ENCODE assay signal across 14 cellular contexts in the genomic region with DNA sequence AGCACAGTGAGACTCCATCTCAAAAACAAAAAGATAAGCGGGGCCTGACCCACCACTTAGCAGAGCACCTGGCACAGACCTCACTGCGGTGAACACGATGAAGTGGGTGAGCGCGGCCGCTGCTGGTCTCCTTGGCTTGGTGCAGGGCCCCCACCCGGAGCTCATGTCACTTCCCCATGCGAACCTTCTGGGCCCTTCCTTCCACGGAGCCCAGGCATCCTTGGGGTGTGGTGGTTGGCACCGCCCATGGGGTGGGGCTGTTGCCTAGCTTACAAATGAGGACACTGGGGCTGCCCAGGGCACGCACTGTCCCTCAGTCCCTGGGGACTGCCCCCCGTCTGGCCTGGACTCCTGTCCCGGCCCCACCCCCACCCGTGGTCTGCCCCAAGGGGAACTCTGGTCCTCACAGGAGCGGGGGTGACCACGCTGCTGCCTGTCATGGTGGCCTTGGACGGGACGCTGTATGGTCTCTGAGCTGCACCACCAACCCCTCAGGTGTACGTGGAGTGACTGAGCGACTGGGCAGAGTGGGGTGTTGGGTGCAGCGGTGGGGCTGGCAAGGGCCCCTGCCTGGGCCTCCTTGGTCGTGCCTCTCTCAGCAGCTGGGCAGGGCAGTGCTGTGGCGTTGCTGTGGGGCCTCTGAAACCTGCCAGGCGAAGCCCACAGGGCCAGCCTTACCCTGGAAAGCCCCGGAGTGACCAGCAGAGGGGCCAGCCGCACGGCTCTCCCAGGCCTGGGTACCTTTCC. TPM values are rescaled to one million over a fixed set of nuclear protein-coding genes. Genes with fewer than 3 reads are reported as not detected.
A peak's percentile ranks its signal among the peaks of the same experiment; 100 is the strongest.
DNase-seq lines count a peak whose midpoint lies in the region; ATAC-seq and TF ChIP-seq lines count a peak whose summit lies in the region.
"Had no signal": no experiment of that assay in that cellular context is flagged by ENCODE, and none has a peak within 500 bp of the region (broad histone marks: within the 10 kb centered on the region; RNA-seq: fewer than 3 reads in every experiment).

No MANE protein-coding gene starts in this region.

- TF ChIP-seq EP300 in SK-N-SH (IDR thresholded peaks at IDR 0.05; ENCODE audit: borderline replicate concordance in 1 of 2, low read depth in 1 of 2, low read length in 1 of 2): no peak

- H3K9me3 Mint-ChIP-seq in naive B cell: no peaks in the 10 kb centered on the region
- H3K9me3 Mint-ChIP-seq: GM23338 had no signal

- peak overlapping the region in 7 of 8 donors; percentile 36 to 75 (median 47) for H3K4me3 Mint-ChIP-seq in naive B cell
- H3K4me3 Mint-ChIP-seq: GM23338 had no signal

- H3K4me1 ChIP-seq in colonic mucosa: peaks cover 12% of the 10 kb centered on the region
- H3K4me1 ChIP-seq in SK-N-SH (ENCODE audit: control insufficient read depth in 1 of 2, insufficient read depth in 2 of 2, low read depth in 1 of 2, low read length in 1 of 2): peaks cover 8 to 44% of the 10 kb centered on the region in 2 experiments; a peak in 2 of 4 replicates

- H3K4me3 ChIP-seq in colonic mucosa (no peak overlapping the region), SK-N-SH (ENCODE audit: low read depth in 2 of 2, low read length in 1 of 2) (no peak overlapping the region)
- H3K4me3 ChIP-seq: GM23338, hepatocyte had no signal

- WGBS in SK-N-SH (ENCODE audit: low lambda C conversion rate): 88% methylated on average over 16 of the region's 27 CpGs

- no peak overlapping the region for H3K4me2 ChIP-seq in SK-N-SH
- H3K4me2 ChIP-seq: GM23338 had no signal

- H3K9me3 ChIP-seq in colonic mucosa (no peaks in the 10 kb centered on the region), SK-N-SH (no peaks in the 10 kb centered on the region)

- H3K27me3 Mint-ChIP-seq in naive B cell: no peaks in the 10 kb centered on the region

- H3K4me1 Mint-ChIP-seq in naive B cell: peaks cover 42 to 71% (median 47%) of the 10 kb centered on the region in 3 donors

- no peaks in the 10 kb centered on the region for H3K36me3 Mint-ChIP-seq in naive B cell

- no peak for TF ChIP-seq RAD21 in SK-N-SH (IDR thresholded peaks at IDR 0.05; ENCODE audit: low read length)

- peak overlapping the region; percentile 72 for H3K27ac ChIP-seq in 22Rv1
- no peak overlapping the region for H3K27ac ChIP-seq in colonic mucosa
- H3K27ac ChIP-seq in SK-N-SH (ENCODE audit: low read depth in 2 of 2, low read length in 1 of 2): peak overlapping the region in 1 of 2 experiments; percentile 40; a peak in 1 of 4 replicates

- CTCF ChIA-PET in SK-N-SH (lab: Yijun Ruan, JAX): interaction anchor here (0.6 to 2.3 kb wide), 4 partner anchors 18 to 91 kb away, joined by 3 to 9 read pairs (median 6); no protein-coding TSS in a partner anchor

- peak; percentile 37 for DNase-seq in NOMO-1 treated with DMSO at 0.1 percent for 48 hours (lab: John Stamatoyannopoulos, UW; ENCODE audit: unreplicated experiment)
- DNase-seq in colonic mucosa: peak; percentile 56
- DNase-seq in naive B cell: peak; percentile 50
- DNase-seq in effector CD4-positive, alpha-beta T cell: no peak
- no peak for DNase-seq in NCI-H128 (lab: John Stamatoyannopoulos, UW; ENCODE audit: unreplicated experiment)
- no peak for DNase-seq in DMS53 treated with DMSO at 0.1 percent for 48 hours (lab: John Stamatoyannopoulos, UW; ENCODE audit: unreplicated experiment)
- DNase-seq in SK-N-SH: no peak
- DNase-seq: activated CD4-positive, CD25-positive, alpha-beta regulatory T cell; activated effector memory CD4-positive, alpha-beta T cell treated with anti-CD3 and anti-CD28 coated beads, Interleukin-2, amount 50 U/mL, for 16 hours; Karpas-422; NCI-H2171 treated with DMSO at 0.1 percent for 48 hours had no signal

- H3K36me3 ChIP-seq in colonic mucosa: no peaks in the 10 kb centered on the region
- peaks cover 0 to 2% of the 10 kb centered on the region in 2 experiments for H3K36me3 ChIP-seq in SK-N-SH (replicated peaks in 1 of 2; ENCODE audit: control insufficient read depth in 1 of 2, insufficient read depth in 2 of 2, low read length in 1 of 2)

- H3K27me3 ChIP-seq in colonic mucosa (no peaks in the 10 kb centered on the region), SK-N-SH (ENCODE audit: insufficient read depth) (no peaks in the 10 kb centered on the region)
- H3K27me3 ChIP-seq: hepatocyte had no signal

- ATAC-seq in naive B cell (ENCODE audit: low read depth in 2 of 2): peak; percentile 71 to 84
- ATAC-seq: GM23338 had no signal

- no peak overlapping the region for H3K9ac ChIP-seq in colonic mucosa (ENCODE audit: low read depth in 2 of 2, low read length in 2 of 2)
- no peak overlapping the region for H3K9ac ChIP-seq in SK-N-SH

- no peaks in the 10 kb centered on the region for H3F3A ChIP-seq in SK-N-SH (replicated peaks; ENCODE audit: insufficient read depth)

- no peak overlapping the region for H2AFZ ChIP-seq in SK-N-SH (ENCODE audit: low read depth)
- H2AFZ ChIP-seq: GM23338, hepatocyte had no signal

- POLR2A ChIA-PET in SK-N-SH (lab: Yijun Ruan, JAX): no interaction called here

- H3K27ac Mint-ChIP-seq in naive B cell: peak overlapping the region in 5 of 6 donors; percentile 59 to 90 (median 73)
- H3K27ac Mint-ChIP-seq: GM23338 had no signal

- intact Hi-C loops in colonic mucosa (cut with DNase I): no loop called here

- H4K20me1 ChIP-seq in SK-N-SH (ENCODE audit: insufficient read depth): peaks cover 77% of the 10 kb centered on the region

- H3K9me2 ChIP-seq in SK-N-SH: no peaks in the 10 kb centered on the region

- TF ChIP-seq CTCF in 22Rv1 (IDR thresholded peaks at IDR 0.05) (no peak), colonic mucosa (IDR thresholded peaks at IDR 0.05) (no peak), SK-N-SH (IDR thresholded peaks at IDR 0.05) (no peak)

- peaks cover 52% of the 10 kb centered on the region for H3K79me2 ChIP-seq in SK-N-SH (ENCODE audit: insufficient read depth)

TF ChIP-seq in SK-N-SH, 30 proteins besides CTCF, POLR2A, EP300 and RAD21:
- TF ChIP-seq CHD2 (IDR thresholded peaks at IDR 0.05; ENCODE audit: low read length, partially characterized antibody) (no peak), GABPA (IDR thresholded peaks at IDR 0.05; ENCODE audit: low read depth) (no peak), FOXM1 (IDR thresholded peaks at IDR 0.05; ENCODE audit: low read depth) (no peak), MEF2A (IDR thresholded peaks at IDR 0.05; ENCODE audit: borderline replicate concordance, low read depth) (no peak), RCOR1 (IDR thresholded peaks at IDR 0.05; ENCODE audit: low read length) (no peak), NFIC (IDR thresholded peaks at IDR 0.05; ENCODE audit: borderline replicate concordance) (no peak), NRF1 (IDR thresholded peaks at IDR 0.05; ENCODE audit: low read depth, low read length) (no peak), JUND (IDR thresholded peaks at IDR 0.05) (no peak), RXRA (IDR thresholded peaks at IDR 0.05; ENCODE audit: borderline replicate concordance, low read depth) (no peak)
- TF ChIP-seq, protein P1, sequence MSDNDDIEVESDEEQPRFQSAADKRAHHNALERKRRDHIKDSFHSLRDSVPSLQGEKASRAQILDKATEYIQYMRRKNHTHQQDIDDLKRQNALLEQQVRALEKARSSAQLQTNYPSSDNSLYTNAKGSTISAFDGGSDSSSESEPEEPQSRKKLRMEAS (IDR thresholded peaks at IDR 0.05; ENCODE audit: low read depth): no peak

RNA-seq across cellular contexts. Expression of a gene that starts 15.3 kb away (rescaled TPM):
- 100 to 1,000 TPM in 1 of 2 donors, 10 to 100 TPM in 1; 51.9 to 101 TPM for total RNA-seq in colonic mucosa
- polyA plus RNA-seq in naive B cell (ENCODE audit: low read depth in 6 of 6) (1 to 10 TPM in 5 of 6 donors, under 1 TPM in 1; 0.60 to 5.8 (median 2.9) TPM), SK-N-SH (2012; rRNA removed) (3.3 and 5.5 TPM in 2 replicates)
- 3.2 and 4.9 TPM in 2 replicates for polyA plus RNA-seq in SK-N-SH (2012; cell fraction: cytosol; rRNA removed)
- 29.5 and 88.3 TPM in 2 replicates for polyA plus RNA-seq in SK-N-SH (2012; cell fraction: nucleus; rRNA removed)

Comparison
In these comparisons a context has a peak if more than half of its experiments do, and no peak if none do; other contexts are left out.
1. DNase-seq: peak in NOMO-1 treated with DMSO at 0.1 percent for 48 hours (single experiment), colonic mucosa (single experiment) and naive B cell (single experiment); none in effector CD4-positive, alpha-beta T cell (single experiment), NCI-H128 (single experiment), DMS53 treated with DMSO at 0.1 percent for 48 hours (single experiment) and SK-N-SH (single experiment).